Comparison of ENCODE assay signal across 19 cellular contexts in genomic region chr15:101317473-101317872, GRCh38. TPM values are rescaled to one million over a fixed set of nuclear protein-coding genes. Genes with fewer than 3 reads are reported as not detected.
DNase-seq lines count a peak whose midpoint lies in the region; ATAC-seq, FAIRE-seq and TF ChIP-seq lines count a peak whose summit lies in the region.
"Had no signal": no experiment of that assay in that cellular context is flagged by ENCODE, and none has a peak within 500 bp of the region (broad histone marks: within the 10 kb centered on the region; RNA-seq: fewer than 3 reads in every experiment).

No MANE protein-coding gene starts in this region.

- no peak overlapping the region for H3K4me3 ChIP-seq in bronchial epithelial cell (ENCODE audit: low read depth, low read length)
- H3K4me3 ChIP-seq: HAP-1 had no signal

- H3K27me3 ChIP-seq in bronchial epithelial cell (ENCODE audit: control insufficient read depth, insufficient read depth, low read length), result peaks cover 5% of the 10 kb centered on the region

- H3K36me3 ChIP-seq in bronchial epithelial cell (ENCODE audit: control insufficient read depth, insufficient read depth, low read length), result no peaks in the 10 kb centered on the region
- H3K36me3 ChIP-seq: HAP-1 had no signal

- DNase-seq in activated effector memory CD4-positive, alpha-beta T cell treated with anti-CD3 and anti-CD28 coated beads, Interleukin-2, amount 50 U/mL, for 16 hours, result peak; percentile 22
- no peak for DNase-seq in activated effector memory CD4-positive, alpha-beta T cell treated with Interleukin-2 at 50 U/mL for 16 hours
- DNase-seq in bronchial epithelial cell (ENCODE audit: low read depth) (no peak), epithelial cell of prostate (ENCODE audit: low read depth, low spot score) (no peak), mesenteric fat pad (ENCODE audit: low spot score) (peak; percentile 51), amygdala (lab: John Stamatoyannopoulos, UW) (no peak)
- DNase-seq: C1 segment of cervical spinal cord, Calu3, COR-L47, DMS53, DMS79 treated with DMSO at 0.1 percent for 48 hours, GF-D8, GOT3, HFFc6 had no signal

- TF ChIP-seq CTCF in bronchial epithelial cell (IDR thresholded peaks at IDR 0.05; ENCODE audit: insufficient read depth, low read length, severe bottlenecking), result no peak

- FAIRE-seq in bronchial epithelial cell (lab: Jason Lieb, UNC), result peak; percentile 18
- FAIRE-seq: GM12891, GM18507, H54 had no signal

- H3K27ac ChIP-seq in epithelial cell of prostate, result peak overlapping the region; percentile 32

- no peak for ATAC-seq in GM21528 (IDR thresholded peaks at IDR 0.05; ENCODE audit: low FRiP score, unreplicated experiment)

RNA-seq across cellular contexts. Expression of gene SNRPA1, which starts 22.4 kb away (rescaled TPM):
- total RNA-seq in bronchial epithelial cell (21.6 and 22.7 TPM in 2 replicates), mesenteric fat pad (40.8 TPM)

RNA-seq across cellular contexts. Expression of gene SELENOS, which starts 40.2 kb away (rescaled TPM):
- total RNA-seq in bronchial epithelial cell (143 and 162 TPM in 2 replicates), mesenteric fat pad (87.2 TPM)

Comparison
In these comparisons a context has a peak if more than half of its experiments do, and no peak if none do; other contexts are left out.
1. DNase-seq: peak in activated effector memory CD4-positive, alpha-beta T cell treated with anti-CD3 and anti-CD28 coated beads, Interleukin-2, amount 50 U/mL, for 16 hours (single experiment) and mesenteric fat pad (single experiment); none in activated effector memory CD4-positive, alpha-beta T cell treated with Interleukin-2 at 50 U/mL for 16 hours (single experiment), bronchial epithelial cell (single experiment), epithelial cell of prostate (single experiment) and amygdala (0 of 56).